ENCODE assay signal across 10 cellular contexts in the genomic region with DNA sequence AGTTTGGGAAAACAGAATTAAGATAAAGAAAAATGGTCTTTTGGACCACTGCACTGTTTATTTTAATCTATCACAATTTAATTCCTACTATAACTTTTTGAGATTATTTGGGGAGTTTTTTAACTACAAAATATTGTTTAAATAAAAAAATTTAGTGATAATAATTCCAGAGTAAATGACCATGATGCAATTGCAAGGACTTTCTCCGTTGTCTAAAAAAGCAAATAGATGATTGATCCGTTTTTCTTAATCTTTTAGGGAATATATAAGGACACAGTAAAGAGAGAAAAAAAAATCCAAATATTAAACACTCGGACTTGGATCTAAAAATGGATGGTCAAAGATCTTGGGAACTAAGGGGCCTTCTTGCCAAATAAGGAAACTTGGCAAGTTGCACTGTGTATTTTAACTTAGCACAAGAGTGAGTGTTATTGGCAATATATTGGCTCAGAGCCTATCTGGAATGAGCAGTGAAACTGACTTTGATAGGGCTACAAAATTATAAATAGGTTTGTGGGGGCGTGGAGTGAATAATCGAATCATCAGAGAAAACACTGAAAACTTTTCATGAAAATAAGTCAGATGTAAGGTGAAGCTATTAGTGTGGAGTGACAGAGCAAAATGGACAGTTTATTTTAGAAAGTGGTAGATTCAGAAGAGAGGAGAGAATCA. TPM values are rescaled to one million over a fixed set of nuclear protein-coding genes. Genes with fewer than 3 reads are reported as not detected.
DNase-seq lines count a peak whose midpoint lies in the region; ATAC-seq and TF ChIP-seq lines count a peak whose summit lies in the region.
"Had no signal": no experiment of that assay in that cellular context is flagged by ENCODE, and none has a peak within 500 bp of the region (broad histone marks: within the 10 kb centered on the region; RNA-seq: fewer than 3 reads in every experiment).

No MANE protein-coding gene starts in this region.

- peaks cover 5% of the 10 kb centered on the region for H3K27me3 Mint-ChIP-seq in progenitor cell of endocrine pancreas

- peak overlapping the region; percentile 88 for H3K4me3 Mint-ChIP-seq in progenitor cell of endocrine pancreas (ENCODE audit: low read depth)

- peaks cover 70% of the 10 kb centered on the region for H3K79me2 ChIP-seq in DOHH2 (ENCODE audit: control insufficient read depth, low read length)

- ATAC-seq in body of pancreas, result no peak

- 11 to 14% methylated on average over 5 of the region's 5 CpGs for WGBS in body of pancreas, 2 donors

- H3K4me3 ChIP-seq in DOHH2 (ENCODE audit: low read length) (peak overlapping the region; percentile 84), endocrine pancreas (ENCODE audit: control insufficient read depth, insufficient read depth, low read length) (peak overlapping the region; percentile 43), body of pancreas (no peak overlapping the region)
- H3K4me3 ChIP-seq: lung had no signal

- H3F3A ChIP-seq in DOHH2 (ENCODE audit: control insufficient read depth, insufficient read depth), result 0 out of 2 replicates have a peak, but pooled peaks cover 4% of the 10 kb centered on the region

- H3K9me3 Mint-ChIP-seq in progenitor cell of endocrine pancreas (ENCODE audit: low read depth), result peaks cover 3% of the 10 kb centered on the region

- TF ChIP-seq CTCF in DOHH2 (IDR thresholded peaks at IDR 0.05; ENCODE audit: low read depth, low read length, poor library complexity, severe bottlenecking) (no peak), progenitor cell of endocrine pancreas (IDR thresholded peaks at IDR 0.05; ENCODE audit: unreplicated experiment) (no peak), body of pancreas (IDR thresholded peaks at IDR 0.05) (no peak)

- peaks cover 15% of the 10 kb centered on the region for H3K4me1 Mint-ChIP-seq in progenitor cell of endocrine pancreas (ENCODE audit: low read depth)

- peaks cover 8% of the 10 kb centered on the region for H3K36me3 Mint-ChIP-seq in progenitor cell of endocrine pancreas (ENCODE audit: insufficient read depth)

- H3K9me2 ChIP-seq in DOHH2 (replicated peaks; ENCODE audit: control insufficient read depth, low read length), result no peaks in the 10 kb centered on the region; the same call in 1 of the 2 replicates

- peaks cover 39% of the 10 kb centered on the region for H3K4me1 ChIP-seq in DOHH2 (ENCODE audit: control insufficient read depth, low read length)
- no peaks in the 10 kb centered on the region for H3K4me1 ChIP-seq in endocrine pancreas (ENCODE audit: control insufficient read depth, insufficient read depth, low read length)
- H3K4me1 ChIP-seq in body of pancreas, result peaks cover 17% of the 10 kb centered on the region

- intact Hi-C loops in body of pancreas (cut with DNase I), result no loop called here

- H4K20me1 ChIP-seq in DOHH2 (ENCODE audit: control insufficient read depth, insufficient read depth, low read depth, low read length), result no peaks in the 10 kb centered on the region

- H3K9ac ChIP-seq in endocrine pancreas (ENCODE audit: control insufficient read depth, insufficient read depth, low read length), result no peak overlapping the region

- no peak for TF ChIP-seq POLR2A in body of pancreas (IDR thresholded peaks at IDR 0.05)

- H3K27ac Mint-ChIP-seq in progenitor cell of endocrine pancreas, result peak overlapping the region; percentile 93

- H3K9me3 ChIP-seq in DOHH2 (ENCODE audit: control insufficient read depth, insufficient read depth, low read length), result no peaks in the 10 kb centered on the region
- H3K9me3 ChIP-seq in endocrine pancreas (ENCODE audit: control insufficient read depth, low read length), result no peaks in the 10 kb centered on the region
- H3K9me3 ChIP-seq in body of pancreas, result no peaks in the 10 kb centered on the region

- H3K27ac ChIP-seq in DOHH2 (ENCODE audit: low read depth, low read length), result no peak overlapping the region
- peak overlapping the region in 1 of 4 donors; percentile 91 for H3K27ac ChIP-seq in body of pancreas

- peaks cover 20% of the 10 kb centered on the region for H3K36me3 ChIP-seq in DOHH2 (ENCODE audit: control insufficient read depth, low read length)
- H3K36me3 ChIP-seq in endocrine pancreas (ENCODE audit: control insufficient read depth, insufficient read depth, low read length), result no peaks in the 10 kb centered on the region
- no peaks in the 10 kb centered on the region for H3K36me3 ChIP-seq in body of pancreas (replicated peaks in 1 of 2; ENCODE audit: insufficient read depth in 1 of 2, low read depth in 2 of 2)

- peak overlapping the region; percentile 93 for H3K4me2 ChIP-seq in DOHH2 (ENCODE audit: low read length)

- DNase-seq in NCI-H460 (ENCODE audit: extremely low read depth, low read depth) (peak; percentile 14), progenitor cell of endocrine pancreas (ENCODE audit: low spot score, unreplicated experiment) (no peak), body of pancreas (no peak), inferior parietal cortex (ENCODE audit: extremely low spot score) (no peak)
- DNase-seq in stimulated activated CD4-positive, alpha-beta T cell treated with anti-CD3 and anti-CD28 coated beads, Interleukin-2, amount 100 ng/mL, for 48 hours, result no peak
- no peak for DNase-seq in stimulated activated CD4-positive, alpha-beta T cell treated with anti-CD3 and anti-CD28 coated beads, Interleukin-1b, Interleukin-23, amount 100 ng/mL, for 48 hours
- DNase-seq: stimulated activated naive CD4-positive, alpha-beta T cell had no signal

- no peaks in the 10 kb centered on the region for H3K27me3 ChIP-seq in DOHH2 (ENCODE audit: control insufficient read depth, low read length)
- peaks cover 6% of the 10 kb centered on the region for H3K27me3 ChIP-seq in endocrine pancreas (ENCODE audit: control insufficient read depth, insufficient read depth, low read length)
- H3K27me3 ChIP-seq in body of pancreas, result no peaks in the 10 kb centered on the region

RNA-seq across cellular contexts. Expression of a gene that starts 2.0 kb away (rescaled TPM):
- total RNA-seq in NCI-H460 (2014; rRNA removed; shearing (Covaris generic)), result 49.6 and 54.6 TPM in 2 replicates
- 18.5 and 24.9 TPM in 2 replicates for polyA plus RNA-seq in NCI-H460 (2014; cell fraction: nucleus; rRNA removed)
- total RNA-seq in progenitor cell of endocrine pancreas (19.0 and 20.8 TPM in 2 replicates), body of pancreas (10 to 100 TPM; 11.5 to 18.7 TPM)

Comparison
In these comparisons a context has a peak if more than half of its experiments do, and no peak if none do; other contexts are left out.
1. H3K4me3 ChIP-seq: peak in DOHH2 (single experiment) and endocrine pancreas (single experiment); none in body of pancreas (0 of 2).